In genomic region chr14:90381999-90382451, GRCh38 we compare ENCODE assay signal across 1 cellular context.
TF ChIP-seq lines count a peak whose summit lies in the region.

No MANE protein-coding gene starts in this region.

TF ChIP-seq in GM12878, 131 proteins besides CTCF, POLR2A, EP300 and RAD21:
- TF ChIP-seq SIX5 (IDR thresholded peaks at IDR 0.05; ENCODE audit: low read depth, low read length, severe bottlenecking) = no peak
- no peak for TF ChIP-seq ZNF622 (IDR thresholded peaks at IDR 0.05)
- no peak for TF ChIP-seq IRF5 (IDR thresholded peaks at IDR 0.05; ENCODE audit: borderline replicate concordance)
- TF ChIP-seq MLLT1 (IDR thresholded peaks at IDR 0.05) = peak; percentile 34; the same call in 1 of the 2 replicates
- TF ChIP-seq SP1 (IDR thresholded peaks at IDR 0.05; ENCODE audit: low read depth, low read length) = no peak
- TF ChIP-seq BMI1 (IDR thresholded peaks at IDR 0.05; ENCODE audit: borderline replicate concordance) = peak; percentile 74
- TF ChIP-seq ATF2 (IDR thresholded peaks at IDR 0.05; ENCODE audit: low read length) = 0 out of 2 replicates have a peak, but pooled peaks have one; percentile 4
